ENCODE assay signal across 8 cellular contexts in the genomic region with DNA sequence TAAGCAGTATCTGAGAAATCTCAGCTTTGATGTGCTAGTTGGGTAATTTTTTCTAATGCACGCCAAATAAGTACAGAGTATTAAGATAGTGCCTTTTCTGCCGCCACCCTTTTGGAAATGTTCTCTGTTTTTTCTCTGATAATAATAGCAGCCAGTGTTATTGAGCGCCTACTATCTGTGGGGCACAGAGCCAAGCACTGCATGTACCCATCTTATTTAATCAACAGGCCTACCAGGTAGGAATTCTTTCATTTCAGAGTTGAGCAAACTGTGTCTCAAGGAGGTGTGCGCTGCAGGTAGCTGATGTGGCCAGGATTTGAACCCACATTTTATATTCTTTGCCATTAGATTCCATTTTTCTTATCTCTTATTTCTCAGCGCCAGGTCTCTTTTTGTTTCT. TPM values are rescaled to one million over a fixed set of nuclear protein-coding genes. Genes with fewer than 3 reads are reported as not detected.
DNase-seq lines count a peak whose midpoint lies in the region; ATAC-seq and TF ChIP-seq lines count a peak whose summit lies in the region.

No MANE protein-coding gene starts in this region.

- H3K18ac ChIP-seq in trophoblast cell (ENCODE audit: low read length): no peak overlapping the region

- DNase-seq in GM06990 (ENCODE audit: extremely low read depth, insufficient read length): no peak
- no peak for DNase-seq in RWPE2 (ENCODE audit: low spot score)
- DNase-seq in esophagus muscularis mucosa (ENCODE audit: extremely low spot score): no peak
- no peak for DNase-seq in trophoblast cell
- DNase-seq in NCI-H446 treated with DMSO at 0.1 percent for 48 hours (lab: John Stamatoyannopoulos, UW): no peak
- DNase-seq in mesenteric fat pad (ENCODE audit: low spot score): no peak

- no peak overlapping the region for H3K14ac ChIP-seq in trophoblast cell (ENCODE audit: low read length)

- H2AFZ ChIP-seq in trophoblast cell (ENCODE audit: insufficient read depth, low read length, poor library complexity): no peak overlapping the region

- TF ChIP-seq POLR2A in esophagus muscularis mucosa (IDR thresholded peaks at IDR 0.05; ENCODE audit: low read depth): no peak

- 70% methylated on average over 5 of the region's 5 CpGs for WGBS in esophagus muscularis mucosa
- no CpG with 5 or more reads among the region's 5 CpGs for whole genome bisulfite sequencing in trophoblast cell (ENCODE audit: extremely low coverage, insufficient coverage, insufficient read length)

- peak overlapping the region; percentile 20 for H3K4me2 ChIP-seq in trophoblast cell (ENCODE audit: low read length)

- no peak overlapping the region for H2BK5ac ChIP-seq in trophoblast cell (ENCODE audit: low read depth, low read length, poor library complexity)

- peaks cover 4% of the 10 kb centered on the region for H3K79me1 ChIP-seq in trophoblast cell (ENCODE audit: low read length)

- H3K4ac ChIP-seq in trophoblast cell (ENCODE audit: low read depth, low read length): peak overlapping the region; percentile 34

- H3K4me1 ChIP-seq in RWPE2 (ENCODE audit: insufficient read depth, poor library complexity, severe bottlenecking) (peaks cover 16% of the 10 kb centered on the region), esophagus muscularis mucosa (peaks cover 38 to 82% (median 61%) of the 10 kb centered on the region in 4 donors), trophoblast cell (ENCODE audit: control insufficient read depth in 1 of 2, insufficient read depth in 2 of 2, low read length in 2 of 2) (peaks cover 0 to 3% of the 10 kb centered on the region in 2 experiments)

- H3K4me3 ChIP-seq in GM06990 (replicated peaks; ENCODE audit: low read depth, low read length) (peak overlapping the region; percentile 93), RWPE2 (ENCODE audit: severe bottlenecking) (peak overlapping the region; percentile 90), esophagus muscularis mucosa (peak overlapping the region; percentile 19 to 95 (median 84)), trophoblast cell (ENCODE audit: low read depth, low read length) (no peak overlapping the region)

- TF ChIP-seq CTCF in GM06990 (IDR thresholded peaks at IDR 0.05; ENCODE audit: insufficient read depth, low read length, poor library complexity, severe bottlenecking) (peak; percentile 28), RWPE2 (IDR thresholded peaks at IDR 0.05; ENCODE audit: poor library complexity, severe bottlenecking) (peak; percentile 5), esophagus muscularis mucosa (IDR thresholded peaks at IDR 0.05) (no peak)

- peaks cover 28% of the 10 kb centered on the region for H3K36me3 ChIP-seq in GM06990 (ENCODE audit: control insufficient read depth, insufficient read depth, low read length)
- H3K36me3 ChIP-seq in RWPE2 (ENCODE audit: low read depth): peaks cover 83% of the 10 kb centered on the region
- H3K36me3 ChIP-seq in esophagus muscularis mucosa: peaks cover 26 to 65% (median 55%) of the 10 kb centered on the region in 4 donors
- peaks cover 49 to 57% of the 10 kb centered on the region in 2 experiments for H3K36me3 ChIP-seq in trophoblast cell (ENCODE audit: control insufficient read depth in 1 of 2, insufficient read depth in 2 of 2, low read length in 2 of 2)

- H3K9ac ChIP-seq in trophoblast cell (ENCODE audit: low read length): no peak overlapping the region

- H3K27ac ChIP-seq in RWPE2 (ENCODE audit: poor library complexity, severe bottlenecking) (no peak overlapping the region), esophagus muscularis mucosa (replicated peaks in 1 of 4) (peak overlapping the region in 2 of 4 donors; percentile 86 to 96), trophoblast cell (ENCODE audit: low read depth, low read length) (no peak overlapping the region)

- no peak overlapping the region for H2AK5ac ChIP-seq in trophoblast cell (ENCODE audit: low read length)

- H4K12ac ChIP-seq in trophoblast cell (ENCODE audit: low read depth, low read length): no peak overlapping the region

- intact Hi-C loops in esophagus muscularis mucosa (cut with DNase I): no loop called here

- ATAC-seq in RWPE2 (ENCODE audit: low read depth): no peak
- no peak for ATAC-seq in GM19324 (IDR thresholded peaks at IDR 0.05; ENCODE audit: low FRiP score, unreplicated experiment)
- ATAC-seq in GM19467 (IDR thresholded peaks at IDR 0.05; ENCODE audit: unreplicated experiment): no peak

- no peak overlapping the region for H3K23ac ChIP-seq in trophoblast cell (ENCODE audit: low read length)

- peaks cover 9% of the 10 kb centered on the region for H3K79me2 ChIP-seq in trophoblast cell (ENCODE audit: control insufficient read depth, insufficient read depth, low read length, poor library complexity)

- no peak overlapping the region for H4K91ac ChIP-seq in trophoblast cell (ENCODE audit: low read depth, low read length)

- H4K8ac ChIP-seq in trophoblast cell (ENCODE audit: low read depth, low read length): no peak overlapping the region

- H3K27me3 ChIP-seq in GM06990 (replicated peaks; ENCODE audit: control insufficient read depth, insufficient read depth, low read length) (no peaks in the 10 kb centered on the region), RWPE2 (ENCODE audit: insufficient read depth, poor library complexity, severe bottlenecking) (no peaks in the 10 kb centered on the region), esophagus muscularis mucosa (no peaks in the 10 kb centered on the region), trophoblast cell (ENCODE audit: insufficient read depth, low read length) (no peaks in the 10 kb centered on the region)

- H2BK120ac ChIP-seq in trophoblast cell (ENCODE audit: insufficient read depth, low read length, poor library complexity): no peak overlapping the region

- H2BK12ac ChIP-seq in trophoblast cell (ENCODE audit: low read length): no peak overlapping the region

- H3K9me3 ChIP-seq in RWPE2 (ENCODE audit: severe bottlenecking) (no peaks in the 10 kb centered on the region), esophagus muscularis mucosa (no peaks in the 10 kb centered on the region), trophoblast cell (ENCODE audit: insufficient read depth, low read depth, low read length) (no peaks in the 10 kb centered on the region)

- TF ChIP-seq EP300 in esophagus muscularis mucosa (IDR thresholded peaks at IDR 0.05): no peak

RNA-seq across cellular contexts. Expression of a gene that starts 1.4 kb away (rescaled TPM):
- total RNA-seq in esophagus muscularis mucosa: 100 to 1,000 TPM in 2 of 4 donors, 10 to 100 TPM in 2; 30.7 to 176 (median 104) TPM
- 99.8 and 104 TPM in 2 replicates for polyA plus RNA-seq in trophoblast cell (2013)
- total RNA-seq in mesenteric fat pad: 114 TPM

RNA-seq across cellular contexts. Expression of a gene that starts 21.5 kb away (rescaled TPM):
- 100 to 1,000 TPM in 2 of 4 donors, 10 to 100 TPM in 2; 80.4 to 122 (median 104) TPM for total RNA-seq in esophagus muscularis mucosa
- 128 and 132 TPM in 2 replicates for polyA plus RNA-seq in trophoblast cell (2013)
- total RNA-seq in mesenteric fat pad: 126 TPM

RNA-seq across cellular contexts. Expression of a gene that starts 28.4 kb away (rescaled TPM):
- total RNA-seq in esophagus muscularis mucosa: 10 to 100 TPM in 3 of 4 donors, 1 to 10 TPM in 1; 9.4 to 22.0 (median 19.2) TPM
- 14.4 and 14.6 TPM in 2 replicates for polyA plus RNA-seq in trophoblast cell (2013)
- total RNA-seq in mesenteric fat pad: 16.4 TPM

RNA-seq across cellular contexts. Expression of a gene that starts 32.9 kb away (rescaled TPM):
- total RNA-seq in esophagus muscularis mucosa: 10 to 100 TPM; 13.3 to 26.6 (median 18.2) TPM
- polyA plus RNA-seq in trophoblast cell (2013): 27.4 and 27.9 TPM in 2 replicates
- total RNA-seq in mesenteric fat pad: 11.3 TPM

RNA-seq across cellular contexts. Expression of a gene that starts 35.6 kb away (rescaled TPM):
- total RNA-seq in esophagus muscularis mucosa: 10 to 100 TPM; 38.3 to 66.8 (median 43.1) TPM
- polyA plus RNA-seq in trophoblast cell (2013): 24.2 and 24.6 TPM in 2 replicates
- total RNA-seq in mesenteric fat pad: 39.6 TPM

Comparison
In these comparisons a context has a peak if more than half of its experiments do, and no peak if none do; other contexts are left out.
1. CTCF ChIP-seq: peak in GM06990 (single experiment) and RWPE2 (single experiment); none in esophagus muscularis mucosa (0 of 3).